1 cellular context compared by ENCODE assay signal in the genomic region with DNA sequence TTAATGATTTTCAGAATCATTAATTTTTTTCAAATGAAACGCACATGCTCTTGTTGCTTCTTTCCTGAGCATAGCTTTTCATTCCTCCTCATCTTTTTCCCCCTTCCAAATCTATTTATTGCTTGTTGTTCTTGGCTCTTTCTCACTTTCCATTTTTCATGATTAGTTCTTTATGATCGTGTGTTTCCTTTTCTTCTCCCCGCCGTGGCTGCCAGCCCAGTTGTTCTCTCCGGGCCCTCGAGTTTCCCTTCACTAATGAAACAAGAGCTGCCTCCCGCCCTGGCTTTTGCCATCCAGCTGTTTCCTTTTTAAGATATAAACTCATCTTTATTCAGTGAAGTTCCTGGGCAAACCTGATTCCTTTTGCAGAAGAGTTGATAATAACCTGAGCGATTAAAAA.
TF ChIP-seq lines count a peak whose summit lies in the region.

No MANE protein-coding gene starts in this region.

TF ChIP-seq in K562, 482 proteins besides CTCF, POLR2A, EP300 and RAD21 (continued from another document):
- TF ChIP-seq L3MBTL2 (IDR thresholded peaks at IDR 0.05), result no peak
- TF ChIP-seq HIVEP1 (CRISPR knock-in tag; IDR thresholded peaks at IDR 0.05), result no peak
- TF ChIP-seq U2AF2 (optimal IDR thresholded peaks at IDR 0.05; ENCODE audit: low read depth, low read length), result no peak
- TF ChIP-seq, protein P1, sequence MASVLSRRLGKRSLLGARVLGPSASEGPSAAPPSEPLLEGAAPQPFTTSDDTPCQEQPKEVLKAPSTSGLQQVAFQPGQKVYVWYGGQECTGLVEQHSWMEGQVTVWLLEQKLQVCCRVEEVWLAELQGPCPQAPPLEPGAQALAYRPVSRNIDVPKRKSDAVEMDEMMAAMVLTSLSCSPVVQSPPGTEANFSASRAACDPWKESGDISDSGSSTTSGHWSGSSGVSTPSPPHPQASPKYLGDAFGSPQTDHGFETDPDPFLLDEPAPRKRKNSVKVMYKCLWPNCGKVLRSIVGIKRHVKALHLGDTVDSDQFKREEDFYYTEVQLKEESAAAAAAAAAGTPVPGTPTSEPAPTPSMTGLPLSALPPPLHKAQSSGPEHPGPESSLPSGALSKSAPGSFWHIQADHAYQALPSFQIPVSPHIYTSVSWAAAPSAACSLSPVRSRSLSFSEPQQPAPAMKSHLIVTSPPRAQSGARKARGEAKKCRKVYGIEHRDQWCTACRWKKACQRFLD (CRISPR knock-in tag; IDR thresholded peaks at IDR 0.05), result no peak
- no peak for TF ChIP-seq RBM22 (IDR thresholded peaks at IDR 0.05; ENCODE audit: low read depth, low read length, poor library complexity, severe bottlenecking)
- no peak for TF ChIP-seq SMAD4 (CRISPR knock-in tag; conservative IDR thresholded peaks at IDR 0.05)
